In the genomic region with DNA sequence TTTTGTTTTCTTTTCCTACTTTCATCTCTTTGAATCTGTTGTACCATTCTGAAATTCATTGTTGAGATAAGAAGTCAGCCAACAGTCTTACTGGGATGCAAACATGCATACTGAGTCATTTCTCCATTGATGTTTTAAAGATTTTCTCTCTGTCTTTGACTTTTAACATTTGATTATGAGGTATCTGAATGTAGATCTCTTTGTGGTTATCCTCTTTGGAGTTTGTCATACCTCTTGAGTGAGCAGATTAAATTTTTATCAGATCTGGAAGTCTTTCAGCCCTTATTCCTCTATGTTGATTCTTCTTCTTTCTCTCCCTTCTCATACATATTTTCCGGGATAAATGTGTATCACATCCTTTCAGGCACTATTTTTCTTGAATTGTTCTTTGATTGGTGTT, we compare ENCODE assay signal across 31 cellular contexts.
A peak's percentile ranks its signal among the peaks of the same experiment; 100 is the strongest.
DNase-seq lines count a peak whose midpoint lies in the region; TF ChIP-seq lines count a peak whose summit lies in the region.
"Had no signal": no experiment of that assay in that cellular context is flagged by ENCODE, and none has a peak within 500 bp of the region (broad histone marks: within the 10 kb centered on the region; RNA-seq: fewer than 3 reads in every experiment).

No MANE protein-coding gene starts in this region.

- TF ChIP-seq CTCF in astrocyte of the spinal cord (IDR thresholded peaks at IDR 0.05; ENCODE audit: low read depth, low read length) (no peak), smooth muscle cell (IDR thresholded peaks at IDR 0.05; ENCODE audit: borderline replicate concordance, insufficient read depth, poor library complexity, severe bottlenecking) (no peak)

- no peaks in the 10 kb centered on the region for H3K79me2 ChIP-seq in smooth muscle cell (ENCODE audit: low read depth)

- no peaks in the 10 kb centered on the region for H3K4me1 ChIP-seq in smooth muscle cell (ENCODE audit: low read depth)
- H3K4me1 ChIP-seq: Caco-2, heart right ventricle, sigmoid colon had no signal

- 92% methylated on average over 1 of the region's 1 CpG for WGBS in smooth muscle cell (ENCODE audit: low lambda C conversion rate)

- H3K4me2 ChIP-seq in smooth muscle cell = no peak overlapping the region

- no peak overlapping the region for H3K27ac ChIP-seq in smooth muscle cell (ENCODE audit: low read depth)
- H3K27ac ChIP-seq: heart right ventricle, sigmoid colon had no signal

- no peak overlapping the region for H3K27ac Mint-ChIP-seq in activated T-helper 1 cell treated with anti-CD3 and anti-CD28 coated beads, Interleukin-12 subunit alpha, Interleukin-12 subunit beta, Interleukin-2, Interleukin-4 antibody, amounts not matched to agents 30 ng/mL and 10 ng/mL and 1 ng/mL, durations not matched to agents 14 hours and 24 hours and 36 hours
- H3K27ac Mint-ChIP-seq: activated naive CD8-positive, alpha-beta T cell; endodermal cell; stimulated activated naive B cell treated with anti-CD40 and anti-IgM and Interleukin-4, amounts not matched to agents 10 μg/mL and 1 μg/mL and 100 μg/mL, for 72 hours; T-helper 2 cell treated with Interferon-gamma antibody and Interleukin-4, amounts not matched to agents 5 μg/mL and 100 μg/mL, for 36 hours; type B pancreatic cell had no signal

- H3K4me3 ChIP-seq in astrocyte of the spinal cord (ENCODE audit: low read depth, low read length) (no peak overlapping the region), smooth muscle cell (no peak overlapping the region)
- H3K4me3 ChIP-seq: heart right ventricle, sigmoid colon had no signal

- no peaks in the 10 kb centered on the region for H4K20me1 ChIP-seq in smooth muscle cell (ENCODE audit: low read depth)

- intact Hi-C loops in activated T-helper 1 cell treated with anti-CD3 and anti-CD28 coated beads, Interleukin-12 subunit alpha, Interleukin-12 subunit beta, Interleukin-2, Interleukin-4 antibody, amounts not matched to agents 30 ng/mL and 10 ng/mL and 1 ng/mL, durations not matched to agents 14 hours and 24 hours and 36 hours (cut with micrococcal nuclease) = no loop called here

- peaks cover 16% of the 10 kb centered on the region for H3K9me3 Mint-ChIP-seq in activated T-helper 1 cell treated with anti-CD3 and anti-CD28 coated beads, Interleukin-12 subunit alpha, Interleukin-12 subunit beta, Interleukin-2, Interleukin-4 antibody, amounts not matched to agents 30 ng/mL and 10 ng/mL and 1 ng/mL, durations not matched to agents 14 hours and 24 hours and 36 hours

- no peaks in the 10 kb centered on the region for H3K27me3 Mint-ChIP-seq in activated T-helper 1 cell treated with anti-CD3 and anti-CD28 coated beads, Interleukin-12 subunit alpha, Interleukin-12 subunit beta, Interleukin-2, Interleukin-4 antibody, amounts not matched to agents 30 ng/mL and 10 ng/mL and 1 ng/mL, durations not matched to agents 14 hours and 24 hours and 36 hours (ENCODE audit: insufficient read depth)
- H3K27me3 Mint-ChIP-seq: activated naive CD8-positive, alpha-beta T cell; stimulated activated naive B cell treated with anti-CD40 and anti-IgM and Interleukin-4, amounts not matched to agents 10 μg/mL and 1 μg/mL and 100 μg/mL, for 72 hours; type B pancreatic cell had no signal

- H3K9me3 ChIP-seq in smooth muscle cell (replicated peaks; ENCODE audit: low read depth) = no peaks in the 10 kb centered on the region
- H3K9me3 ChIP-seq: Caco-2, sigmoid colon had no signal

- no peaks in the 10 kb centered on the region for H3K4me1 Mint-ChIP-seq in activated T-helper 1 cell treated with anti-CD3 and anti-CD28 coated beads, Interleukin-12 subunit alpha, Interleukin-12 subunit beta, Interleukin-2, Interleukin-4 antibody, amounts not matched to agents 30 ng/mL and 10 ng/mL and 1 ng/mL, durations not matched to agents 14 hours and 24 hours and 36 hours (ENCODE audit: low read depth)
- H3K4me1 Mint-ChIP-seq: stimulated activated naive B cell treated with anti-CD40 and anti-IgM and Interleukin-4, amounts not matched to agents 10 μg/mL and 1 μg/mL and 100 μg/mL, for 72 hours had no signal

- no peak overlapping the region for H3K9ac ChIP-seq in smooth muscle cell (ENCODE audit: low read depth)

- H3K36me3 ChIP-seq in smooth muscle cell (ENCODE audit: low read depth) = no peaks in the 10 kb centered on the region
- H3K36me3 ChIP-seq: heart right ventricle, sigmoid colon had no signal

- in situ Hi-C loops in astrocyte of the spinal cord (cut with HindIII; ENCODE audit: low sequenced_read_pairs) = no loop called here

- no peak overlapping the region for H3K4me3 Mint-ChIP-seq in activated T-helper 1 cell treated with anti-CD3 and anti-CD28 coated beads, Interleukin-12 subunit alpha, Interleukin-12 subunit beta, Interleukin-2, Interleukin-4 antibody, amounts not matched to agents 30 ng/mL and 10 ng/mL and 1 ng/mL, durations not matched to agents 14 hours and 24 hours and 36 hours
- H3K4me3 Mint-ChIP-seq: activated naive CD8-positive, alpha-beta T cell; endodermal cell; stimulated activated naive B cell treated with anti-CD40 and anti-IgM and Interleukin-4, amounts not matched to agents 10 μg/mL and 1 μg/mL and 100 μg/mL, for 72 hours; T-helper 2 cell treated with Interferon-gamma antibody and Interleukin-4, amounts not matched to agents 5 μg/mL and 100 μg/mL, for 36 hours; type B pancreatic cell had no signal

- no peaks in the 10 kb centered on the region for H3F3A ChIP-seq in smooth muscle cell (ENCODE audit: low read depth)

- DNase-seq in HS-27A (ENCODE audit: low read depth) (peak; percentile 1), OCI-M1 (lab: John Stamatoyannopoulos, UW) (peak; percentile 47), astrocyte of the spinal cord (ENCODE audit: low read depth, low spot score) (peak; percentile 23), smooth muscle cell (lab: John Stamatoyannopoulos, UW; ENCODE audit: unreplicated experiment) (no peak), NCI-H82 (lab: John Stamatoyannopoulos, UW) (no peak)
- no peak for DNase-seq in stimulated activated CD4-positive, alpha-beta T cell treated with anti-CD3 and anti-CD28 coated beads, Interleukin-15, amount 100 ng/mL, for 24 hours
- no peak for DNase-seq in activated T-helper 1 cell treated with anti-CD3 and anti-CD28 coated beads, Interleukin-12 subunit alpha, Interleukin-12 subunit beta, Interleukin-2, Interleukin-4 antibody, amounts not matched to agents 30 ng/mL and 10 ng/mL and 1 ng/mL, durations not matched to agents 14 hours and 24 hours and 36 hours (ENCODE audit: low spot score)
- DNase-seq: activated CD4-positive, alpha-beta T cell treated with anti-CD3 and anti-CD28 coated beads for 48 hours; activated effector memory CD4-positive, alpha-beta T cell treated with Interleukin-2 at 50 U/mL for 16 hours; anterior cingulate cortex; C1 segment of cervical spinal cord; Caco-2; central memory CD4-positive, alpha-beta T cell; dermis blood vessel endothelial cell; DMS79; endodermal cell; heart right ventricle; kidney; left ventricle myocardium superior; MM.1S; NCI-H1417; NCI-H2029; NCI-H526; NK-92 treated with Interleukin-12 subunit alpha and Interleukin-12 subunit beta, amount 100 ng/mL, for 24 hours; posterior cingulate gyrus; Right ventricle myocardium superior; sigmoid colon; stimulated activated naive B cell treated with anti-CD40 and anti-IgM and Interleukin-4, amounts not matched to agents 10 μg/mL and 1 μg/mL and 100 μg/mL, for 72 hours had no signal

- H2AFZ ChIP-seq in smooth muscle cell (ENCODE audit: low read depth) = peak overlapping the region; percentile 49

- H3K27me3 ChIP-seq in smooth muscle cell (ENCODE audit: low read depth) = no peaks in the 10 kb centered on the region
- H3K27me3 ChIP-seq: heart right ventricle, sigmoid colon had no signal

- H3K36me3 Mint-ChIP-seq in activated T-helper 1 cell treated with anti-CD3 and anti-CD28 coated beads, Interleukin-12 subunit alpha, Interleukin-12 subunit beta, Interleukin-2, Interleukin-4 antibody, amounts not matched to agents 30 ng/mL and 10 ng/mL and 1 ng/mL, durations not matched to agents 14 hours and 24 hours and 36 hours (ENCODE audit: low read depth) = no peaks in the 10 kb centered on the region
- H3K36me3 Mint-ChIP-seq: activated naive CD8-positive, alpha-beta T cell; stimulated activated naive B cell treated with anti-CD40 and anti-IgM and Interleukin-4, amounts not matched to agents 10 μg/mL and 1 μg/mL and 100 μg/mL, for 72 hours; type B pancreatic cell had no signal

Comparison
In these comparisons a context has a peak if more than half of its experiments do, and no peak if none do; other contexts are left out.
1. DNase-seq: peak in HS-27A (single experiment), OCI-M1 (single experiment) and astrocyte of the spinal cord (single experiment); none in smooth muscle cell (single experiment), stimulated activated CD4-positive, alpha-beta T cell treated with anti-CD3 and anti-CD28 coated beads, Interleukin-15, amount 100 ng/mL, for 24 hours (single experiment), NCI-H82 (single experiment) and activated T-helper 1 cell treated with anti-CD3 and anti-CD28 coated beads, Interleukin-12 subunit alpha, Interleukin-12 subunit beta, Interleukin-2, Interleukin-4 antibody, amounts not matched to agents 30 ng/mL and 10 ng/mL and 1 ng/mL, durations not matched to agents 14 hours and 24 hours and 36 hours (single experiment).